In the genomic region with DNA sequence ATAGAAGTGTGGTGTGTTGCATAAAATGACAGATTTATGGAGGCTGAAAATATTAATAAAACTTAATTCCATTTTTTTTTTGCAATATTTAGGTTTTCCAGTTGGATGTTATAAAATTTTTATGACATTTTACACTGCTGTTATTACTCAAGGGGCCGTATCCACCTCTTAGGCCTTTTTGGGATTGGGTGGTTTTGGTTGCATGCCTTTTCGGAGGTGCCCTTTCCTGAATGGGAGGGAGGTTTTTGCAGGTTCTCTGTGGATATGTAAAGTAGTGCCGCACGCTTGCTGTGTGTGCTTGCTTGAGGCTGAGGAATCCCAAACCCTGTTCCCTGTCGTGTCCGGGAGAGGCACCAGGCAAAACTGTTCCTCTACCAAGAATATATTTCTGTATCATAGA, we compare ENCODE assay signal across 13 cellular contexts. TPM values are rescaled to one million over a fixed set of nuclear protein-coding genes. Genes with fewer than 3 reads are reported as not detected.
DNase-seq lines count a peak whose midpoint lies in the region; FAIRE-seq and TF ChIP-seq lines count a peak whose summit lies in the region.
"Had no signal": no experiment of that assay in that cellular context is flagged by ENCODE, and none has a peak within 500 bp of the region (broad histone marks: within the 10 kb centered on the region; RNA-seq: fewer than 3 reads in every experiment).

No MANE protein-coding gene starts in this region.

- H3K9me3 Mint-ChIP-seq in HFFc6 (no peaks in the 10 kb centered on the region), neural crest cell (no peaks in the 10 kb centered on the region)

- peaks cover 48 to 96% (median 93%) of the 10 kb centered on the region in 11 experiments for H4K20me1 ChIP-seq in BLaER1 treated with 17β-estradiol and CSF1 and Interleukin-3, amounts not matched to agents 10 nM and 100 nM

- WGBS in small intestine, 3 donors = 74 to 87% (median 85%) methylated on average over 6 of the region's 6 CpGs

- H3K27ac Mint-ChIP-seq in HFFc6 (peak overlapping the region; percentile 77), neural crest cell (ENCODE audit: unreplicated experiment) (no peak overlapping the region)

- peaks cover 73% of the 10 kb centered on the region for H3K4me1 Mint-ChIP-seq in HFFc6 (ENCODE audit: low read depth)
- peaks cover 61% of the 10 kb centered on the region for H3K4me1 Mint-ChIP-seq in neural crest cell

- H3K4me3 Mint-ChIP-seq in HFFc6 (no peak overlapping the region), neural crest cell (peak overlapping the region; percentile 52)

- FAIRE-seq in small intestine (lab: Jason Lieb, UNC) = no peak
- FAIRE-seq: RCC 7860 had no signal

- H3K36me3 Mint-ChIP-seq in HFFc6 (ENCODE audit: low read depth) (no peaks in the 10 kb centered on the region), neural crest cell (ENCODE audit: low read depth) (peaks cover 2% of the 10 kb centered on the region)

- no peaks in the 10 kb centered on the region for H3K27me3 ChIP-seq in BLaER1 treated with 17β-estradiol and CSF1 and Interleukin-3, amounts not matched to agents 10 nM and 100 nM
- no peaks in the 10 kb centered on the region for H3K27me3 ChIP-seq in Peyer's patch
- H3K27me3 ChIP-seq in small intestine (ENCODE audit: control insufficient read depth in 2 of 2, insufficient read depth in 2 of 2, low read length in 2 of 2) = no peaks in the 10 kb centered on the region

- no peak for TF ChIP-seq POLR2A in Peyer's patch (IDR thresholded peaks at IDR 0.05)

- H3K27me3 Mint-ChIP-seq in HFFc6 (ENCODE audit: insufficient read depth) (peaks cover 2% of the 10 kb centered on the region), neural crest cell (ENCODE audit: low read depth) (peaks cover 3% of the 10 kb centered on the region)

- peaks cover 28 to 71% (median 47%) of the 10 kb centered on the region in 10 experiments for H3K4me1 ChIP-seq in BLaER1 treated with 17β-estradiol and CSF1 and Interleukin-3, amounts not matched to agents 10 nM and 100 nM
- H3K4me1 ChIP-seq in Peyer's patch (peaks cover 0 to 46% (median 5%) of the 10 kb centered on the region in 4 donors), small intestine (ENCODE audit: control insufficient read depth in 2 of 2, insufficient read depth in 1 of 2, low read depth in 1 of 2, low read length in 1 of 2) (peaks cover 7 to 8% of the 10 kb centered on the region in 2 donors)

- H3K27ac ChIP-seq in BLaER1 treated with 17β-estradiol and CSF1 and Interleukin-3, amounts not matched to agents 10 nM and 100 nM = no peak overlapping the region
- H3K27ac ChIP-seq in coronary artery = peak overlapping the region; percentile 46 to 96
- H3K27ac ChIP-seq in Peyer's patch = no peak overlapping the region
- H3K27ac ChIP-seq in small intestine (ENCODE audit: low read depth in 1 of 2, low read length in 1 of 2) = peak overlapping the region in 1 of 2 donors; percentile 10
- H3K27ac ChIP-seq: WERI-Rb-1 had no signal

- TF ChIP-seq CTCF in HFFc6 (IDR thresholded peaks at IDR 0.05) (no peak), coronary artery (IDR thresholded peaks at IDR 0.05) (no peak), neural crest cell (conservative IDR thresholded peaks at IDR 0.05) (no peak), Peyer's patch (IDR thresholded peaks at IDR 0.05) (no peak)

- DNase-seq in HFFc6 (no peak), coronary artery (ENCODE audit: low spot score) (no peak), neural crest cell (ENCODE audit: low read depth, low spot score) (no peak), Peyer's patch (no peak), kidney glomerular epithelial cell (lab: John Stamatoyannopoulos, UW) (no peak), small intestine (no peak)
- DNase-seq in stimulated activated CD4-positive, alpha-beta T cell treated with anti-CD3 and anti-CD28 coated beads, Interleukin-4, amount 100 ng/mL, for 1 hour = no peak
- DNase-seq: activated naive CD4-positive, alpha-beta T cell; NCI-H2081 treated with DMSO at 0.1 percent for 48 hours; nucleus accumbens; WERI-Rb-1 had no signal

- H3K9me3 ChIP-seq in BLaER1 treated with 17β-estradiol and CSF1 and Interleukin-3, amounts not matched to agents 10 nM and 100 nM (replicated peaks in 1 of 11) = no peaks in the 10 kb centered on the region
- H3K9me3 ChIP-seq in Peyer's patch (no peaks in the 10 kb centered on the region), small intestine (ENCODE audit: control insufficient read depth, low read depth) (no peaks in the 10 kb centered on the region)

- H3K36me3 ChIP-seq in BLaER1 treated with 17β-estradiol and CSF1 and Interleukin-3, amounts not matched to agents 10 nM and 100 nM = peaks cover 0 to 46% (median 33%) of the 10 kb centered on the region in 11 experiments; a peak in 19 of 22 replicates
- H3K36me3 ChIP-seq in Peyer's patch = no peaks in the 10 kb centered on the region
- peaks cover 0 to 2% of the 10 kb centered on the region in 2 donors for H3K36me3 ChIP-seq in small intestine (ENCODE audit: control insufficient read depth in 2 of 2, insufficient read depth in 2 of 2, low read length in 2 of 2)

- peak overlapping the region in 2 of 11 experiments; percentile 25 to 29; a peak in 1 of 22 replicates for H3K9ac ChIP-seq in BLaER1 treated with 17β-estradiol and CSF1 and Interleukin-3, amounts not matched to agents 10 nM and 100 nM

- peak overlapping the region; percentile 60 to 91 (median 85); a peak in 20 of 22 replicates for H3K4me2 ChIP-seq in BLaER1 treated with 17β-estradiol and CSF1 and Interleukin-3, amounts not matched to agents 10 nM and 100 nM

- no peak overlapping the region for H3K4me3 ChIP-seq in BLaER1 treated with 17β-estradiol and CSF1 and Interleukin-3, amounts not matched to agents 10 nM and 100 nM
- peak overlapping the region; percentile 60 for H3K4me3 ChIP-seq in coronary artery
- no peak overlapping the region for H3K4me3 ChIP-seq in Peyer's patch
- H3K4me3 ChIP-seq in small intestine (ENCODE audit: low read depth in 1 of 2, low read length in 2 of 2) = no peak overlapping the region

RNA-seq across cellular contexts. Expression of a gene that starts 6.8 kb away (rescaled TPM):
- total RNA-seq in HFFc6 (2021; fragmentation: NEBNext Ultra II Directional; extraction: Animal tissue kit (Norgen Biotek cat#: 25700)) = 10 to 100 TPM; 32.5 to 44.3 (median 36.5) TPM
- total RNA-seq in neural crest cell (101 and 102 TPM in 2 replicates), Peyer's patch (100 to 1,000 TPM; 117 to 174 (median 149) TPM)
- 10 to 100 TPM in 2 of 3 donors, 1 to 10 TPM in 1; 7.3 to 23.3 (median 10.7) TPM for polyA plus RNA-seq in small intestine

Comparison
In these comparisons a context has a peak if more than half of its experiments do, and no peak if none do; other contexts are left out.
1. H3K27ac ChIP-seq: peak in coronary artery (2 of 2); none in BLaER1 treated with 17β-estradiol and CSF1 and Interleukin-3, amounts not matched to agents 10 nM and 100 nM (0 of 11) and Peyer's patch (0 of 4).